Comparison of ENCODE assay signal across 8 cellular contexts in genomic region chr7:66629222-66629658, GRCh38. TPM values are rescaled to one million over a fixed set of nuclear protein-coding genes. Genes with fewer than 3 reads are reported as not detected.
DNase-seq lines count a peak whose midpoint lies in the region.

No MANE protein-coding gene starts in this region.

- H2AFZ ChIP-seq in neuron (ENCODE audit: low read depth, low read length) = peak overlapping the region; percentile 31

- WGBS in esophagus, 2 donors = 6 to 14% methylated on average over 16 to 30 of the region's 30 CpGs

- no peaks in the 10 kb centered on the region for H3K27me3 Mint-ChIP-seq in T-helper 1 cell treated with Interleukin-12 subunit alpha and Interleukin-12 subunit beta and Interleukin-4 antibody, amounts not matched to agents 30 μg/mL and 1 μg/mL, for 36 hours (ENCODE audit: low read depth)

- no peaks in the 10 kb centered on the region for H3K9me3 Mint-ChIP-seq in T-helper 1 cell treated with Interleukin-12 subunit alpha and Interleukin-12 subunit beta and Interleukin-4 antibody, amounts not matched to agents 30 μg/mL and 1 μg/mL, for 36 hours

- H3K36me3 ChIP-seq in SJCRH30 = no peaks in the 10 kb centered on the region
- peaks cover 0 to 3% of the 10 kb centered on the region in 2 donors for H3K36me3 ChIP-seq in esophagus (ENCODE audit: control insufficient read depth in 2 of 2, insufficient read depth in 2 of 2, low read length in 1 of 2)
- peaks cover 4% of the 10 kb centered on the region for H3K36me3 ChIP-seq in neuron (ENCODE audit: insufficient read depth, low read length)

- H3K27me3 ChIP-seq in SJCRH30 (no peaks in the 10 kb centered on the region), esophagus (ENCODE audit: control insufficient read depth in 1 of 2, insufficient read depth in 2 of 2, low read length in 2 of 2) (no peaks in the 10 kb centered on the region), neuron (ENCODE audit: insufficient read depth, low read length) (no peaks in the 10 kb centered on the region)

- no peaks in the 10 kb centered on the region for H3K4me1 ChIP-seq in SJCRH30
- peaks cover 0 to 2% of the 10 kb centered on the region in 2 donors for H3K4me1 ChIP-seq in esophagus (ENCODE audit: control insufficient read depth in 2 of 2, insufficient read depth in 2 of 2, low read length in 1 of 2)
- peaks cover 15% of the 10 kb centered on the region for H3K4me1 ChIP-seq in neuron (ENCODE audit: insufficient read depth, low read length)

- H3K27ac ChIP-seq in SJCRH30 (peak overlapping the region; percentile 55; the same call in 1 of the 2 replicates), esophagus (ENCODE audit: low read depth in 2 of 2, low read length in 1 of 2) (peak overlapping the region; percentile 95 to 96)

- peak overlapping the region; percentile 68 for H3K4me3 Mint-ChIP-seq in T-helper 1 cell treated with Interleukin-12 subunit alpha and Interleukin-12 subunit beta and Interleukin-4 antibody, amounts not matched to agents 30 μg/mL and 1 μg/mL, for 36 hours

- H3K9me3 ChIP-seq in SJCRH30 (replicated peaks) = no peaks in the 10 kb centered on the region
- no peaks in the 10 kb centered on the region for H3K9me3 ChIP-seq in esophagus (ENCODE audit: control insufficient read depth in 2 of 2, insufficient read depth in 1 of 2, low read depth in 1 of 2, low read length in 1 of 2)
- H3K9me3 ChIP-seq in neuron (ENCODE audit: low read length) = no peaks in the 10 kb centered on the region

- DNase-seq in T-helper 1 cell = no peak
- peak; percentile 10 to 16 for DNase-seq in SJCRH30
- DNase-seq in middle frontal gyrus (ENCODE audit: extremely low spot score, low spot score) = no peak
- DNase-seq in kidney tubule cell (ENCODE audit: low spot score) = no peak
- no peak for DNase-seq in OCI-M2 (lab: John Stamatoyannopoulos, UW; ENCODE audit: unreplicated experiment)

- no peak overlapping the region for H3K27ac Mint-ChIP-seq in T-helper 1 cell treated with Interleukin-12 subunit alpha and Interleukin-12 subunit beta and Interleukin-4 antibody, amounts not matched to agents 30 μg/mL and 1 μg/mL, for 36 hours

- peaks cover 41% of the 10 kb centered on the region for H3K4me1 Mint-ChIP-seq in T-helper 1 cell treated with Interleukin-12 subunit alpha and Interleukin-12 subunit beta and Interleukin-4 antibody, amounts not matched to agents 30 μg/mL and 1 μg/mL, for 36 hours (ENCODE audit: low read depth)

- peak overlapping the region; percentile 84 for H3K4me3 ChIP-seq in SJCRH30
- H3K4me3 ChIP-seq in esophagus (ENCODE audit: low read depth in 1 of 2, low read length in 2 of 2) = peak overlapping the region; percentile 62 to 74
- H3K4me3 ChIP-seq in neuron (ENCODE audit: low read length) = peak overlapping the region; percentile 63

- peaks cover 18% of the 10 kb centered on the region for H3K36me3 Mint-ChIP-seq in T-helper 1 cell treated with Interleukin-12 subunit alpha and Interleukin-12 subunit beta and Interleukin-4 antibody, amounts not matched to agents 30 μg/mL and 1 μg/mL, for 36 hours (ENCODE audit: low read depth)

RNA-seq across cellular contexts. Expression of gene KCTD7, which starts 0.6 kb away (rescaled TPM):
- 12.1 and 12.5 TPM in 2 replicates for total RNA-seq in SJCRH30 (2014; rRNA removed; shearing (Covaris generic))
- 1 to 10 TPM; 1.9 to 2.9 TPM for polyA plus RNA-seq in esophagus

Comparison
In these comparisons a context has a peak if more than half of its experiments do, and no peak if none do; other contexts are left out.
1. DNase-seq: peak in SJCRH30 (2 of 2); none in T-helper 1 cell (0 of 5), middle frontal gyrus (single experiment), kidney tubule cell (single experiment) and OCI-M2 (single experiment).
2. Peak in every context shown above with its lines, with median percentiles within 50 percentile points of each other: H3K4me3 ChIP-seq.